In the genomic region with DNA sequence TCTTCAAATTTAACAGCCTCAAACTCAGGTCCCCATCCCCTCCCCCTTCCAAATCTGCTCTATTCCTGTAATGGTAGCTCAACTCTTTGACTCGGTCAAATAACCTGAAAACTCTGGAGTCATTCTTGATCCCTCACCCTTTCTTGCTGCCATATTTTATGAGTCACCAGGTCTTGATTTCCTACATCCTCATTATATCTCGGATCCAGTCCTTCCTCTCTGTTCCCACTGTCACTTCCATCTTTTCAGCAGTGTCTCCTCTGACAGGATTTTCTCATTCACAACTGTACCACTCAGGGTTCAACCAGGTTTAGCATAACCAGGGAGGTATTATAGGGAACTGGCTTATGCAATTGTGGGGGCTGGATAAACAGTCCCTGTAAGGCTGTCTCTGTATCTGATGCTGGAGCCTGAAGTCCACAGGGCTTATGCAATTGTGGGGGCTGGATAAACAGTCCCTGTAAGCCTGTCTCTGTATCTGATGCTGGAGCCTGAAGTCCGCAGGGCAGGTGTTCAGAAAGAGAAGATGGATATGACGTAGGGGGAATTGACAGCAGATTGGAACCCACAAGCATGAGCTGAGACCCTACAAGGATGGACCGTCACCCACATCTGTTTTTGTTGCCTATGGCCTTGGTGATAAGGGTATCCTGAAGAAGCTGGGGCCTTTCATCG, we compare ENCODE assay signal across 22 cellular contexts. TPM values are rescaled to one million over a fixed set of nuclear protein-coding genes. Genes with fewer than 3 reads are reported as not detected.
A peak's percentile ranks its signal among the peaks of the same experiment; 100 is the strongest.
DNase-seq lines count a peak whose midpoint lies in the region; ATAC-seq and TF ChIP-seq lines count a peak whose summit lies in the region.
"Had no signal": no experiment of that assay in that cellular context is flagged by ENCODE, and none has a peak within 500 bp of the region (broad histone marks: within the 10 kb centered on the region; RNA-seq: fewer than 3 reads in every experiment).

No MANE protein-coding gene starts in this region.

- POLR2A ChIA-PET in Caco-2 (lab: Charles Lee) (no interaction called here), WTC11 (lab: Charles Lee) (no interaction called here)

- H3K4ac ChIP-seq in neuronal stem cell (ENCODE audit: low read length), result peak overlapping the region; percentile 3

- H3K18ac ChIP-seq in neuronal stem cell (ENCODE audit: low read length), result no peak overlapping the region

- no peak overlapping the region for H3K4me2 ChIP-seq in neuronal stem cell (ENCODE audit: insufficient read depth, low read length, poor library complexity, severe bottlenecking)
- H3K4me2 ChIP-seq: A549; BLaER1 treated with 17β-estradiol and CSF1 and Interleukin-3, amounts not matched to agents 10 nM and 100 nM had no signal

- no TSS peak for BruUV-seq in Caco-2 (replicated peaks; lab: Mats Ljungman, UMichigan)

- H3K4me3 Mint-ChIP-seq in Caco-2 (ENCODE audit: unreplicated experiment) (no peak overlapping the region), WTC11 (no peak overlapping the region)
- H3K4me3 Mint-ChIP-seq: CD4-positive, alpha-beta memory T cell had no signal

- H3K9me3 Mint-ChIP-seq in Caco-2 (ENCODE audit: unreplicated experiment) (no peaks in the 10 kb centered on the region), WTC11 (peaks cover 3% of the 10 kb centered on the region; the same call in 1 of the 2 replicates)

- no peaks in the 10 kb centered on the region; the same call in 1 of the 2 replicates for H3K27me3 ChIP-seq in Caco-2 (replicated peaks; ENCODE audit: control insufficient read depth, insufficient read depth, low read length)
- H3K27me3 ChIP-seq in esophagus muscularis mucosa, result peaks cover 0 to 7% (median 0%) of the 10 kb centered on the region in 4 donors
- peaks cover 0 to 7% (median 0%) of the 10 kb centered on the region in 3 experiments for H3K27me3 ChIP-seq in neuronal stem cell (ENCODE audit: control insufficient read depth in 3 of 3, insufficient read depth in 3 of 3, low read depth in 1 of 3, low read length in 3 of 3)
- H3K27me3 ChIP-seq: BLaER1 treated with 17β-estradiol and CSF1 and Interleukin-3, amounts not matched to agents 10 nM and 100 nM had no signal

- TF ChIP-seq CTCF in Caco-2 (IDR thresholded peaks at IDR 0.05; ENCODE audit: insufficient read depth in 1 of 2, low read depth in 1 of 2, low read length in 1 of 2, severe bottlenecking in 1 of 2, unreplicated experiment in 1 of 2) (no peak), WTC11 (IDR thresholded peaks at IDR 0.05) (no peak), esophagus muscularis mucosa (IDR thresholded peaks at IDR 0.05) (no peak)

- no peak overlapping the region for H3K9ac ChIP-seq in neuronal stem cell (ENCODE audit: low read depth, low read length, poor library complexity)
- H3K9ac ChIP-seq: BLaER1 treated with 17β-estradiol and CSF1 and Interleukin-3, amounts not matched to agents 10 nM and 100 nM; GM23248 had no signal

- no peak for ATAC-seq in WTC11
- no peak for ATAC-seq in left lobe of liver
- no peak for ATAC-seq in left ventricle myocardium superior
- ATAC-seq: A549 had no signal

- H3K79me1 ChIP-seq in neuronal stem cell (ENCODE audit: low read depth, low read length), result no peaks in the 10 kb centered on the region

- WGBS in esophagus muscularis mucosa, result 65% methylated on average over 6 of the region's 6 CpGs
- WGBS in neuronal stem cell (ENCODE audit: extremely low coverage in 2 of 2, insufficient read length in 2 of 2, insufficient replicate concordance in 1 of 2), 2 donors, result no CpG with 5 or more reads among the region's 6 CpGs

- H2BK5ac ChIP-seq in neuronal stem cell (ENCODE audit: low read length), result no peak overlapping the region

- H3K14ac ChIP-seq in neuronal stem cell (ENCODE audit: low read length), result no peak overlapping the region

- H3K9me3 ChIP-seq in Caco-2 (no peaks in the 10 kb centered on the region), esophagus muscularis mucosa (no peaks in the 10 kb centered on the region), neuronal stem cell (replicated peaks in 1 of 2; ENCODE audit: control insufficient read depth in 2 of 2, insufficient read depth in 1 of 2, low read depth in 1 of 2, low read length in 2 of 2) (no peaks in the 10 kb centered on the region)
- H3K9me3 ChIP-seq: A549; BE2C; BLaER1 treated with 17β-estradiol and CSF1 and Interleukin-3, amounts not matched to agents 10 nM and 100 nM had no signal

- no peak overlapping the region for H2BK12ac ChIP-seq in neuronal stem cell (ENCODE audit: low read length)

- no peak overlapping the region for H2BK15ac ChIP-seq in neuronal stem cell (ENCODE audit: low read length)

- no peak overlapping the region for H3K23ac ChIP-seq in neuronal stem cell (ENCODE audit: low read depth, low read length, poor library complexity)

- H4K8ac ChIP-seq in neuronal stem cell (ENCODE audit: low read depth, low read length), result no peak overlapping the region

- H3K4me3 ChIP-seq in Caco-2 (ENCODE audit: low read depth, low read length) (no peak overlapping the region), esophagus muscularis mucosa (no peak overlapping the region), neuronal stem cell (ENCODE audit: low read length in 2 of 2) (no peak overlapping the region)
- H3K4me3 ChIP-seq: A549; BLaER1 treated with 17β-estradiol and CSF1 and Interleukin-3, amounts not matched to agents 10 nM and 100 nM; GM23248 had no signal

- intact Hi-C loops in Caco-2 (cut with micrococcal nuclease; ENCODE audit: unreplicated experiment), result no loop called here
- intact Hi-C loops in esophagus muscularis mucosa (cut with DNase I), result no loop called here
- intact Hi-C loops in left ventricle myocardium superior (cut with micrococcal nuclease), result no loop called here

- H3K27ac Mint-ChIP-seq in Caco-2 (ENCODE audit: unreplicated experiment), result peak overlapping the region; percentile 5
- no peak overlapping the region for H3K27ac Mint-ChIP-seq in WTC11
- H3K27ac Mint-ChIP-seq: CD14-positive monocyte had no signal

- no peak for DNase-seq in Caco-2
- no peak for DNase-seq in WTC11 (ENCODE audit: low spot score)
- peak; percentile 62 for DNase-seq in esophagus muscularis mucosa (ENCODE audit: extremely low spot score)
- DNase-seq in neuronal stem cell (ENCODE audit: low spot score), result no peak
- DNase-seq in left lobe of liver (ENCODE audit: low spot score), result no peak
- DNase-seq in left ventricle myocardium superior, result no peak
- no peak for DNase-seq in activated CD4-positive, alpha-beta T cell treated with anti-CD3 and anti-CD28 coated beads, Interleukin-2, amount 50 U/mL, for 1 hour
- DNase-seq: 8988T; ACHN; AML-193; BE2C; CD4-positive, alpha-beta memory T cell; COR-L47; DMS153; DND-41; GM23248; H7; HCEC 1CT had no signal

- H3K36me3 Mint-ChIP-seq in Caco-2 (ENCODE audit: insufficient read depth, unreplicated experiment) (no peaks in the 10 kb centered on the region), WTC11 (no peaks in the 10 kb centered on the region)
- H3K36me3 Mint-ChIP-seq: CD14-positive monocyte; CD4-positive, alpha-beta memory T cell had no signal

- H3K27me3 Mint-ChIP-seq in Caco-2 (ENCODE audit: insufficient read depth, unreplicated experiment) (no peaks in the 10 kb centered on the region), WTC11 (ENCODE audit: low read depth) (peaks cover 2% of the 10 kb centered on the region; the same call in 1 of the 2 replicates)

- no peak for TF ChIP-seq EP300 in esophagus muscularis mucosa (IDR thresholded peaks at IDR 0.05)

- no peaks in the 10 kb centered on the region for H3K4me1 ChIP-seq in Caco-2
- H3K4me1 ChIP-seq in esophagus muscularis mucosa, result no peaks in the 10 kb centered on the region
- H3K4me1 ChIP-seq in neuronal stem cell (ENCODE audit: control insufficient read depth in 2 of 2, insufficient read depth in 1 of 2, low read depth in 1 of 2, low read length in 2 of 2), result peaks cover 0 to 4% of the 10 kb centered on the region in 2 donors
- H3K4me1 ChIP-seq: A549; BE2C; BLaER1 treated with 17β-estradiol and CSF1 and Interleukin-3, amounts not matched to agents 10 nM and 100 nM had no signal

- TF ChIP-seq POLR2A in esophagus muscularis mucosa (IDR thresholded peaks at IDR 0.05; ENCODE audit: low read depth), result no peak

- peak overlapping the region; percentile 14 for H2AK5ac ChIP-seq in neuronal stem cell (ENCODE audit: low read depth, low read length)

- H3K36me3 ChIP-seq in Caco-2 (ENCODE audit: control insufficient read depth, insufficient read depth, low read length), result no peaks in the 10 kb centered on the region
- no peaks in the 10 kb centered on the region for H3K36me3 ChIP-seq in esophagus muscularis mucosa
- no peaks in the 10 kb centered on the region for H3K36me3 ChIP-seq in neuronal stem cell (replicated peaks in 1 of 2; ENCODE audit: control insufficient read depth in 2 of 2, insufficient read depth in 2 of 2, low read length in 2 of 2)
- H3K36me3 ChIP-seq: BE2C; BLaER1 treated with 17β-estradiol and CSF1 and Interleukin-3, amounts not matched to agents 10 nM and 100 nM had no signal

- CTCF ChIA-PET in Caco-2 (lab: Charles Lee) (no interaction called here), WTC11 (lab: Charles Lee) (interaction anchor here (1.8 to 3.0 kb wide), 2 partner anchors 14 to 17 kb away, joined by 10 to 18 read pairs; no protein-coding TSS in a partner anchor)

- no peak overlapping the region for H3K27ac ChIP-seq in esophagus muscularis mucosa (replicated peaks in 1 of 4)
- no peak overlapping the region for H3K27ac ChIP-seq in neuronal stem cell (replicated peaks; ENCODE audit: low read length)
- H3K27ac ChIP-seq: A549; BLaER1 treated with 17β-estradiol and CSF1 and Interleukin-3, amounts not matched to agents 10 nM and 100 nM; GM23248 had no signal

- no peak overlapping the region for H2BK120ac ChIP-seq in neuronal stem cell (ENCODE audit: low read depth, low read length)

- H3K4me1 Mint-ChIP-seq in Caco-2 (ENCODE audit: low read depth, unreplicated experiment) (peaks cover 18% of the 10 kb centered on the region), WTC11 (peaks cover 7% of the 10 kb centered on the region; the same call in 1 of the 2 replicates)
- H3K4me1 Mint-ChIP-seq: CD14-positive monocyte had no signal

- H2AFZ ChIP-seq in neuronal stem cell (ENCODE audit: low read length), result no peak overlapping the region
- H2AFZ ChIP-seq: GM23248 had no signal

- no peak overlapping the region for H4K91ac ChIP-seq in neuronal stem cell (ENCODE audit: low read depth, low read length, poor library complexity)

RNA-seq across cellular contexts. Expression of a gene that starts 9.1 kb away (rescaled TPM):
- 0.30 TPM in 1 of 2 replicates, not detected in the other for total RNA-seq in Caco-2 (2022)
- total RNA-seq in WTC11 (2021), result not detected in 3 replicates
- total RNA-seq in esophagus muscularis mucosa, result not detected
- polyA plus RNA-seq in neuronal stem cell (2013, experiment 1 of 2), result not detected
- polyA plus RNA-seq in neuronal stem cell (2013, experiment 2 of 2), result not detected
- total RNA-seq in left lobe of liver, result 49.9 TPM
- not detected for total RNA-seq in left ventricle myocardium superior
- total RNA-seq: CD4-positive, alpha-beta memory T cell; GM23248; H1; H7 had no signal
- polyA plus RNA-seq: CD14-positive monocyte; CD4-positive, alpha-beta memory T cell; GM23248 had no signal

RNA-seq across cellular contexts. Expression of a gene that starts 18.2 kb away (rescaled TPM):
- total RNA-seq in Caco-2 (2022) (222 and 237 TPM in 2 replicates), WTC11 (2021) (1.5 to 1.9 TPM (median 1.8 TPM) in 3 replicates), esophagus muscularis mucosa (not detected), left lobe of liver (763 TPM), left ventricle myocardium superior (not detected)
- 0.13 TPM for polyA plus RNA-seq in neuronal stem cell (2013, experiment 1 of 2)
- polyA plus RNA-seq in neuronal stem cell (2013, experiment 2 of 2), result 0.10 TPM
- total RNA-seq: CD4-positive, alpha-beta memory T cell; GM23248; H7 had no signal
- polyA plus RNA-seq: CD14-positive monocyte; CD4-positive, alpha-beta memory T cell; GM23248 had no signal

RNA-seq across cellular contexts. Expression of a gene that starts 34.7 kb away (rescaled TPM):
- total RNA-seq in Caco-2 (2022) (0.12 TPM in 1 of 2 replicates, not detected in the other), WTC11 (2021) (0.11 to 0.24 TPM (median 0.11 TPM) in 3 replicates), esophagus muscularis mucosa (not detected), left lobe of liver (324 TPM), left ventricle myocardium superior (not detected)
- polyA plus RNA-seq in neuronal stem cell (2013, experiment 1 of 2), result not detected
- polyA plus RNA-seq in neuronal stem cell (2013, experiment 2 of 2), result not detected
- total RNA-seq: CD4-positive, alpha-beta memory T cell; GM23248 had no signal
- polyA plus RNA-seq: A549; CD14-positive monocyte; CD4-positive, alpha-beta memory T cell; GM23248 had no signal

Comparison
In these comparisons a context has a peak if more than half of its experiments do, and no peak if none do; other contexts are left out.
1. RNA of a gene that starts 9.1 kb away (total RNA-seq): 49.9 TPM in left lobe of liver (single experiment); 0.30 TPM in Caco-2, not detected in WTC11, not detected in esophagus muscularis mucosa and not detected in left ventricle myocardium superior (single experiment); every median in the first group is over 10 times any median in the second.
2. RNA of a gene that starts 18.2 kb away (total RNA-seq): 763 TPM in left lobe of liver (single experiment) and 222 to 237 TPM in Caco-2; 1.5 to 1.9 TPM in WTC11, not detected in esophagus muscularis mucosa and not detected in left ventricle myocardium superior (single experiment); every median in the first group is over 10 times any median in the second.
3. RNA of a gene that starts 34.7 kb away (total RNA-seq): 324 TPM in left lobe of liver (single experiment); 0.11 to 0.24 TPM in WTC11, 0.12 TPM in Caco-2, not detected in esophagus muscularis mucosa and not detected in left ventricle myocardium superior (single experiment); every median in the first group is over 100 times any median in the second.